Comparison of ENCODE assay signal across 8 cellular contexts in genomic region chr9:131420913-131421312, GRCh38. TPM values are rescaled to one million over a fixed set of nuclear protein-coding genes. Genes with fewer than 3 reads are reported as not detected.
DNase-seq lines count a peak whose midpoint lies in the region; ATAC-seq, FAIRE-seq and TF ChIP-seq lines count a peak whose summit lies in the region.

No MANE protein-coding gene starts in this region.

- H3K4me2 ChIP-seq in astrocyte (ENCODE audit: low read length): peak overlapping the region; percentile 28

- no peaks in the 10 kb centered on the region for H3K9me3 ChIP-seq in astrocyte (ENCODE audit: insufficient read depth, low read depth, low read length)

- H3K4me1 ChIP-seq in astrocyte (ENCODE audit: insufficient read depth, low read length): peaks cover 53% of the 10 kb centered on the region

- H3K4me3 Mint-ChIP-seq in activated T-cell treated with anti-CD3 and anti-CD28 coated beads, Interleukin-2, amount 50 U/mL, for 72 hours: peak overlapping the region in 1 of 2 donors; percentile 17
- H3K4me3 Mint-ChIP-seq in activated T-cell treated with anti-CD3 and anti-CD28 coated beads, Interleukin-2, amount 50 U/mL, for 4 hours: no peak overlapping the region
- no peak overlapping the region for H3K4me3 Mint-ChIP-seq in astrocyte (ENCODE audit: unreplicated experiment)

- peaks cover 100% of the 10 kb centered on the region for H3K79me2 ChIP-seq in astrocyte (ENCODE audit: insufficient read depth, low read length)

- no peaks in the 10 kb centered on the region for H3K36me3 ChIP-seq in astrocyte (ENCODE audit: insufficient read depth, low read length)

- no peak overlapping the region for H3K4me3 ChIP-seq in astrocyte (ENCODE audit: insufficient read depth, low read depth, low read length)

- peaks cover 3 to 5% of the 10 kb centered on the region in 2 donors for H3K36me3 Mint-ChIP-seq in activated T-cell treated with anti-CD3 and anti-CD28 coated beads, Interleukin-2, amount 50 U/mL, for 72 hours (ENCODE audit: insufficient read depth in 2 of 2)
- peaks cover 13% of the 10 kb centered on the region for H3K36me3 Mint-ChIP-seq in activated T-cell treated with anti-CD3 and anti-CD28 coated beads, Interleukin-2, amount 50 U/mL, for 4 hours (ENCODE audit: insufficient read depth)
- H3K36me3 Mint-ChIP-seq in astrocyte (ENCODE audit: low read depth, unreplicated experiment): peaks cover 4% of the 10 kb centered on the region

- peak overlapping the region; percentile 26 for H3K9ac ChIP-seq in astrocyte (ENCODE audit: low read length)

- H3K9me3 Mint-ChIP-seq in activated T-cell treated with anti-CD3 and anti-CD28 coated beads, Interleukin-2, amount 50 U/mL, for 72 hours: no peaks in the 10 kb centered on the region
- H3K9me3 Mint-ChIP-seq in activated T-cell treated with anti-CD3 and anti-CD28 coated beads, Interleukin-2, amount 50 U/mL, for 4 hours: no peaks in the 10 kb centered on the region
- no peaks in the 10 kb centered on the region for H3K9me3 Mint-ChIP-seq in astrocyte (ENCODE audit: unreplicated experiment)

- no peaks in the 10 kb centered on the region for H3K27me3 Mint-ChIP-seq in activated T-cell treated with anti-CD3 and anti-CD28 coated beads, Interleukin-2, amount 50 U/mL, for 72 hours (ENCODE audit: low read depth)
- H3K27me3 Mint-ChIP-seq in activated T-cell treated with anti-CD3 and anti-CD28 coated beads, Interleukin-2, amount 50 U/mL, for 4 hours (ENCODE audit: low read depth): no peaks in the 10 kb centered on the region
- H3K27me3 Mint-ChIP-seq in astrocyte (ENCODE audit: low read depth, unreplicated experiment): no peaks in the 10 kb centered on the region

- no peak overlapping the region for H2AFZ ChIP-seq in astrocyte (ENCODE audit: low read depth, low read length)

- no peak for TF ChIP-seq POLR2A in GM18505 (IDR thresholded peaks at IDR 0.05; ENCODE audit: borderline replicate concordance, extremely low read depth, insufficient read depth, insufficient read length)

- ATAC-seq in activated T-cell treated with anti-CD3 and anti-CD28 coated beads, Interleukin-2, amount 50 U/mL, for 72 hours (replicated peaks in 1 of 2): no peak
- no peak for ATAC-seq in activated T-cell treated with anti-CD3 and anti-CD28 coated beads, Interleukin-2, amount 50 U/mL, for 4 hours
- ATAC-seq in GM18502 (IDR thresholded peaks at IDR 0.05; ENCODE audit: poor library complexity, unreplicated experiment) (no peak), GM18505 (IDR thresholded peaks at IDR 0.05; ENCODE audit: unreplicated experiment) (no peak)

- H3K4me1 Mint-ChIP-seq in activated T-cell treated with anti-CD3 and anti-CD28 coated beads, Interleukin-2, amount 50 U/mL, for 72 hours (ENCODE audit: low read depth): peaks cover 72% of the 10 kb centered on the region
- peaks cover 79% of the 10 kb centered on the region for H3K4me1 Mint-ChIP-seq in activated T-cell treated with anti-CD3 and anti-CD28 coated beads, Interleukin-2, amount 50 U/mL, for 4 hours (ENCODE audit: low read depth)
- H3K4me1 Mint-ChIP-seq in astrocyte (ENCODE audit: low read depth, unreplicated experiment): peaks cover 70% of the 10 kb centered on the region

- no peak for DNase-seq in activated T-cell treated with anti-CD3 and anti-CD28 coated beads, Interleukin-2, amount 50 U/mL, for 72 hours
- no peak for DNase-seq in activated T-cell treated with anti-CD3 and anti-CD28 coated beads, Interleukin-2, amount 50 U/mL, for 4 hours
- DNase-seq in astrocyte (ENCODE audit: low read depth) (no peak), islet precursor cell (peak; percentile 88), superior temporal gyrus (ENCODE audit: extremely low spot score) (peak; percentile 52), GM19238 (ENCODE audit: insufficient read length, low spot score) (no peak)

- peaks cover 99% of the 10 kb centered on the region for H4K20me1 ChIP-seq in astrocyte (ENCODE audit: insufficient read depth, low read length)

- peak; percentile 14 for TF ChIP-seq CTCF in astrocyte (IDR thresholded peaks at IDR 0.05; ENCODE audit: insufficient read depth, low read depth, low read length)

- no peak overlapping the region for H3K27ac ChIP-seq in astrocyte (ENCODE audit: low read depth, low read length)

- FAIRE-seq in astrocyte (lab: Jason Lieb, UNC): no peak

- no peaks in the 10 kb centered on the region for H3K27me3 ChIP-seq in astrocyte (ENCODE audit: insufficient read depth, low read length)

- peak overlapping the region; percentile 64 for H3K27ac Mint-ChIP-seq in activated T-cell treated with anti-CD3 and anti-CD28 coated beads, Interleukin-2, amount 50 U/mL, for 72 hours
- H3K27ac Mint-ChIP-seq in astrocyte (ENCODE audit: unreplicated experiment): no peak overlapping the region

RNA-seq across cellular contexts. Expression of gene PRRC2B, which starts 27.0 kb away (rescaled TPM):
- total RNA-seq in activated T-cell treated with anti-CD3 and anti-CD28 coated beads, Interleukin-2, amount 50 U/mL, for 72 hours: 100 to 1,000 TPM; 179 to 214 TPM
- total RNA-seq in activated T-cell treated with anti-CD3 and anti-CD28 coated beads, Interleukin-2, amount 50 U/mL, for 4 hours: 100 to 1,000 TPM in 1 of 3 donors, 10 to 100 TPM in 2; 89.7 to 102 (median 92.2) TPM
- 260 and 292 TPM in 2 replicates for total RNA-seq in astrocyte

Comparison
In these comparisons a context has a peak if more than half of its experiments do, and no peak if none do; other contexts are left out.
1. DNase-seq: peak in islet precursor cell (single experiment) and superior temporal gyrus (single experiment); none in activated T-cell treated with anti-CD3 and anti-CD28 coated beads, Interleukin-2, amount 50 U/mL, for 72 hours (0 of 2), activated T-cell treated with anti-CD3 and anti-CD28 coated beads, Interleukin-2, amount 50 U/mL, for 4 hours (single experiment), astrocyte (single experiment) and GM19238 (single experiment).